ENCODE assay signal across 17 cellular contexts in the genomic region with DNA sequence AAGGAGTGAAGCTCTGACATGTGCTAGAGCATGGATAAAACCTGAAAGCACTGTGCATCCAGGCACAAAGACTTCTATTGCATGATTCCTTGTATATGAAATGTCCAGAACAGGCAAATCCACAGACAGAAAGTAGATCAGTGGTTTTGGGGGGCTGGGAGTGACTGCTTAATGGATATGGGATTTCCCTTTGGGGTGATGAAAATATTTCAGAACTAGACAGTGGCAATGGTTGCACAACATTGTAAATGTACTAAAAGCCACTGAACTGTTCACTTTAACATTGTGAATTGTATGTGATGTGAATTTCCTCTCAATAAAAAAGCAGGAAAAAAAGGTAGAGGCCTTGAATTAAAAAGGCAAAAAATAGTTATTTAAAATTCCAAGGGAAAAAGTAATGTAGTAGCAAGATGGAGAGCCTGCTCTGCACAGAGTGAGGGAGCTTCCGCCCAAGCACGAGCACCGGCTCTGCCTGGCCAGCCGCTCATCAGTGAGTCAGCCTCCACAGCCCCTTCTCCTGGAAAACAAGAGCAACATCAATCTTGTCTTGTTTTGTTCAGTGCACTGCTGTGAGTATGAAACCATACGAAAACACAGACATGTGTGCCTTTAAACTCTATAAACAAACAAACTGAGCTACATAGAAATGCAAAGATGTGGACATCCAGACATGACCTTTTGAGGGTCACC.
DNase-seq lines count a peak whose midpoint lies in the region; ATAC-seq, FAIRE-seq and TF ChIP-seq lines count a peak whose summit lies in the region.
"Had no signal": no experiment of that assay in that cellular context is flagged by ENCODE, and none has a peak within 500 bp of the region (broad histone marks: within the 10 kb centered on the region; RNA-seq: fewer than 3 reads in every experiment).

No MANE protein-coding gene starts in this region.

- no peaks in the 10 kb centered on the region for H4K20me1 ChIP-seq in IMR-90 (ENCODE audit: insufficient read depth, low read length)
- H4K20me1 ChIP-seq in keratinocyte (ENCODE audit: control insufficient read depth, extremely low read depth, insufficient read depth, low read length), result no peaks in the 10 kb centered on the region

- no peak overlapping the region for H4K8ac ChIP-seq in IMR-90 (ENCODE audit: low read depth in 2 of 2, low read length in 2 of 2)

- peak overlapping the region; percentile 23; the same call in 1 of the 2 replicates for H3K18ac ChIP-seq in IMR-90 (ENCODE audit: low read depth, low read length)

- no peaks in the 10 kb centered on the region for H3K4me1 Mint-ChIP-seq in T-helper 17 cell
- H3K4me1 Mint-ChIP-seq: activated naive CD8-positive, alpha-beta T cell treated with anti-CD3 and anti-CD28 coated beads, Interleukin-2, amount 10 ng/mL, durations not matched to agents 7 days and 5 days had no signal

- H3K27me3 Mint-ChIP-seq in T-helper 17 cell, result peaks cover 59% of the 10 kb centered on the region

- H2AFZ ChIP-seq in IMR-90 (replicated peaks; ENCODE audit: low read length, poor library complexity) (peak overlapping the region; percentile 28), keratinocyte (ENCODE audit: control insufficient read depth, low read length) (no peak overlapping the region)
- H2AFZ ChIP-seq: PC-9 had no signal

- FAIRE-seq in keratinocyte (lab: Jason Lieb, UNC), result peak; percentile 93
- FAIRE-seq: GM12878 had no signal

- H3K27ac Mint-ChIP-seq in T-helper 17 cell, result no peak overlapping the region
- H3K27ac Mint-ChIP-seq: activated naive CD8-positive, alpha-beta T cell treated with anti-CD3 and anti-CD28 coated beads, Interleukin-2, amount 10 ng/mL, durations not matched to agents 7 days and 5 days; dendritic cell treated with granulocyte-macrophage colony-stimulating factor and Interleukin-4, amounts not matched to agents 40 ng/mL and 50 ng/mL, for 4 days; progenitor cell of endocrine pancreas had no signal

- H4K91ac ChIP-seq in IMR-90 (ENCODE audit: insufficient read depth, low read depth, low read length), result no peak overlapping the region

- no peak overlapping the region for H2BK20ac ChIP-seq in IMR-90 (ENCODE audit: low read depth, low read length)

- no peak overlapping the region for H3K4me3 Mint-ChIP-seq in T-helper 17 cell
- H3K4me3 Mint-ChIP-seq: activated naive CD8-positive, alpha-beta T cell treated with anti-CD3 and anti-CD28 coated beads, Interleukin-2, amount 10 ng/mL, durations not matched to agents 7 days and 5 days; dendritic cell treated with granulocyte-macrophage colony-stimulating factor and Interleukin-4, amounts not matched to agents 40 ng/mL and 50 ng/mL, for 4 days had no signal

- ATAC-seq in IMR-90 (ENCODE audit: low read depth) (peak; percentile 95), T-helper 17 cell (no peak)
- ATAC-seq: GM12878 had no signal

- peaks cover 2% of the 10 kb centered on the region; the same call in 1 of the 2 replicates for H3K4me1 ChIP-seq in IMR-90 (ENCODE audit: control insufficient read depth, insufficient read depth, low read length)
- H3K4me1 ChIP-seq in keratinocyte (ENCODE audit: control insufficient read depth, extremely low read depth, insufficient read depth, low read length), result peaks cover 10% of the 10 kb centered on the region
- no peaks in the 10 kb centered on the region for H3K4me1 ChIP-seq in effector memory CD4-positive, alpha-beta T cell (ENCODE audit: control insufficient read depth, insufficient read depth, low read length, poor library complexity, severe bottlenecking)
- no peaks in the 10 kb centered on the region for H3K4me1 ChIP-seq in right atrium auricular region
- H3K4me1 ChIP-seq: tibial nerve had no signal

- H3K9me1 ChIP-seq in IMR-90 (ENCODE audit: insufficient read depth, low read length) (no peaks in the 10 kb centered on the region), keratinocyte (ENCODE audit: control insufficient read depth, extremely low read depth, insufficient read depth, low read length) (no peaks in the 10 kb centered on the region)

- H3K4me3 ChIP-seq in IMR-90 (ENCODE audit: insufficient read depth, low read depth, low read length) (no peak overlapping the region), brain microvascular endothelial cell (ENCODE audit: low read depth, low read length) (no peak overlapping the region), keratinocyte (ENCODE audit: control insufficient read depth in 2 of 3, extremely low read depth in 1 of 3, insufficient read depth in 2 of 3, low read depth in 1 of 3, low read length in 3 of 3) (no peak overlapping the region), right atrium auricular region (no peak overlapping the region)
- no peak overlapping the region for H3K4me3 ChIP-seq in effector memory CD4-positive, alpha-beta T cell (ENCODE audit: insufficient read depth, low read depth, low read length, poor library complexity, severe bottlenecking)
- H3K4me3 ChIP-seq: GM12878, PC-9, tibial nerve had no signal

- dilution Hi-C loops in IMR-90 (cut with HindIII; ENCODE audit: low sequenced_read_pairs, unreplicated experiment), result no loop called here
- dilution Hi-C loops in keratinocyte (cut with MboI; ENCODE audit: extremely low pct_ligation_motif_present, low sequenced_read_pairs), result no loop called here

- H3K27ac ChIP-seq in IMR-90 (ENCODE audit: insufficient read depth, low read length) (no peak overlapping the region), brain microvascular endothelial cell (no peak overlapping the region), keratinocyte (ENCODE audit: control insufficient read depth, insufficient read depth, low read length) (no peak overlapping the region), right atrium auricular region (no peak overlapping the region)
- H3K27ac ChIP-seq in effector memory CD4-positive, alpha-beta T cell (ENCODE audit: insufficient read depth, low read length, poor library complexity, severe bottlenecking), result no peak overlapping the region
- H3K27ac ChIP-seq: PC-9, tibial nerve had no signal

- H3K9ac ChIP-seq in IMR-90 (ENCODE audit: low read depth, low read length) (no peak overlapping the region), keratinocyte (ENCODE audit: control insufficient read depth, extremely low read depth, insufficient read depth, low read length) (no peak overlapping the region)

- H3K4me2 ChIP-seq in IMR-90 (ENCODE audit: low read depth, low read length) (no peak overlapping the region), keratinocyte (ENCODE audit: control insufficient read depth, extremely low read depth, insufficient read depth, low read depth, low read length) (no peak overlapping the region)
- H3K4me2 ChIP-seq: PC-9 had no signal

- peak; percentile 22; the same call in 1 of the 2 replicates for TF ChIP-seq RAD21 in IMR-90 (IDR thresholded peaks at IDR 0.05; ENCODE audit: low read length)

- no peak overlapping the region for H3K14ac ChIP-seq in IMR-90 (replicated peaks; ENCODE audit: low read depth, low read length)

- no peak overlapping the region for H4K5ac ChIP-seq in IMR-90 (ENCODE audit: low read depth, low read length)

- CTCF ChIA-PET in IMR-90 (lab: Yijun Ruan, JAX), result no interaction called here

- no peak overlapping the region for H2BK5ac ChIP-seq in IMR-90 (ENCODE audit: low read depth, low read length, poor library complexity, severe bottlenecking)

- in situ Hi-C loops in IMR-90 (cut with MboI; ENCODE audit: low sequenced_read_pairs), result no loop called here
- in situ Hi-C loops in brain microvascular endothelial cell (cut with HindIII; ENCODE audit: low pct_ligation_motif_present, low sequenced_read_pairs), result no loop called here

- DNase-seq in AG08396 (ENCODE audit: low spot score), result peak; percentile 45
- DNase-seq in IMR-90, result peak; percentile 85
- DNase-seq in brain microvascular endothelial cell, result peak; percentile 68
- DNase-seq in keratinocyte (ENCODE audit: low read depth, low spot score), result no peak
- DNase-seq in effector memory CD4-positive, alpha-beta T cell, result no peak
- DNase-seq in T-helper 17 cell, result no peak
- no peak for DNase-seq in right atrium auricular region (ENCODE audit: low spot score)
- DNase-seq in retina, result no peak
- DNase-seq: activated naive CD8-positive, alpha-beta T cell treated with anti-CD3 and anti-CD28 coated beads, Interleukin-2, amount 10 ng/mL, durations not matched to agents 7 days and 5 days; NCI-H1417 treated with DMSO at 0.1 percent for 48 hours; NCI-H510A treated with DMSO at 0.1 percent for 48 hours; PC-9; SW 1271 had no signal

- H3K9me3 ChIP-seq in IMR-90 (ENCODE audit: control insufficient read depth, insufficient read depth, low read length) (no peaks in the 10 kb centered on the region), keratinocyte (ENCODE audit: control insufficient read depth, low read depth, low read length) (no peaks in the 10 kb centered on the region), T-helper 17 cell (ENCODE audit: control insufficient read depth, low read length, poor library complexity, severe bottlenecking) (no peaks in the 10 kb centered on the region), right atrium auricular region (peaks cover 0 to 8% of the 10 kb centered on the region in 2 donors)
- H3K9me3 ChIP-seq in effector memory CD4-positive, alpha-beta T cell (ENCODE audit: control insufficient read depth, low read length), result no peaks in the 10 kb centered on the region
- H3K9me3 ChIP-seq: tibial nerve had no signal

- POLR2A ChIA-PET in IMR-90 (lab: Charles Lee; ENCODE audit: unreplicated experiment), result no interaction called here

- no peak overlapping the region for H2BK15ac ChIP-seq in IMR-90 (ENCODE audit: low read depth, low read length)

- no peak overlapping the region for H3K56ac ChIP-seq in IMR-90 (ENCODE audit: extremely low read depth, insufficient read depth, low read length)

- H3K27me3 ChIP-seq in IMR-90 (ENCODE audit: control insufficient read depth, insufficient read depth, low read length) (no peaks in the 10 kb centered on the region), brain microvascular endothelial cell (replicated peaks) (no peaks in the 10 kb centered on the region), keratinocyte (ENCODE audit: control insufficient read depth, extremely low read depth, insufficient read depth, low read length) (no peaks in the 10 kb centered on the region), right atrium auricular region (no peaks in the 10 kb centered on the region)
- H3K27me3 ChIP-seq in effector memory CD4-positive, alpha-beta T cell (replicated peaks; ENCODE audit: control insufficient read depth, insufficient read depth, low read length, poor library complexity, severe bottlenecking), result no peaks in the 10 kb centered on the region
- H3K27me3 ChIP-seq: tibial nerve had no signal

- no peak overlapping the region for H3K4ac ChIP-seq in IMR-90 (ENCODE audit: low read depth, low read length)

- no peak overlapping the region for H2AK5ac ChIP-seq in IMR-90 (ENCODE audit: low read depth, low read length)

- no peaks in the 10 kb centered on the region for H3K79me1 ChIP-seq in IMR-90 (ENCODE audit: low read depth in 1 of 2, low read length in 2 of 2)

- intact Hi-C loops in IMR-90 (cut with micrococcal nuclease), result loop anchor here (5.0 kb wide), 1 partner anchor 371 kb away; no protein-coding TSS in a partner anchor

- no peak overlapping the region for H2BK120ac ChIP-seq in IMR-90 (ENCODE audit: low read depth, low read length)

- H2AK9ac ChIP-seq in IMR-90 (replicated peaks; ENCODE audit: low read depth, low read length, poor library complexity), result no peak overlapping the region

- no peak overlapping the region for H3K23ac ChIP-seq in IMR-90 (ENCODE audit: low read depth, low read length)

- no peaks in the 10 kb centered on the region for H3K79me2 ChIP-seq in keratinocyte (ENCODE audit: control insufficient read depth, insufficient read depth, low read length)

- no TSS peak for BruUV-seq in IMR-90 (replicated peaks; lab: Mats Ljungman, UMichigan)

- TF ChIP-seq POLR2A in IMR-90 (IDR thresholded peaks at IDR 0.05; ENCODE audit: low read depth, low read length), result no peak

- no peak for TF ChIP-seq CTCF in IMR-90 (conservative IDR thresholded peaks at IDR 0.05; ENCODE audit: low read depth, low read length)
- no peak for TF ChIP-seq CTCF in brain microvascular endothelial cell (IDR thresholded peaks at IDR 0.05; ENCODE audit: low read depth, low read length, missing control alignments)
- peak in 1 of 3 experiments; percentile 45 for TF ChIP-seq CTCF in keratinocyte (optimal IDR thresholded peaks at IDR 0.05 in 1 of 3, IDR thresholded peaks at IDR 0.05 in 1 of 3, conservative IDR thresholded peaks at IDR 0.05 in 1 of 3; ENCODE audit: extremely low read depth in 1 of 3, insufficient read depth in 2 of 3, low read length in 3 of 3)
- no peak for TF ChIP-seq CTCF in right atrium auricular region (IDR thresholded peaks at IDR 0.05)

- no peaks in the 10 kb centered on the region for H3K36me3 ChIP-seq in IMR-90 (ENCODE audit: control insufficient read depth, insufficient read depth, low read length)
- H3K36me3 ChIP-seq in brain microvascular endothelial cell (replicated peaks), result no peaks in the 10 kb centered on the region
- H3K36me3 ChIP-seq in keratinocyte (ENCODE audit: control insufficient read depth in 2 of 2, extremely low read depth in 1 of 2, insufficient read depth in 2 of 2, low read length in 2 of 2), result no peaks in the 10 kb centered on the region
- H3K36me3 ChIP-seq in effector memory CD4-positive, alpha-beta T cell (ENCODE audit: control insufficient read depth, insufficient read depth, low read length), result no peaks in the 10 kb centered on the region
- no peaks in the 10 kb centered on the region for H3K36me3 ChIP-seq in right atrium auricular region
- H3K36me3 ChIP-seq: tibial nerve had no signal

- WGBS in IMR-90 (ENCODE audit: extremely low coverage in 2 of 2, insufficient read length in 1 of 2), 2 experiments, result no CpG with 5 or more reads among the region's 5 CpGs

- H3K36me3 Mint-ChIP-seq in T-helper 17 cell (ENCODE audit: low read depth), result no peaks in the 10 kb centered on the region
- H3K36me3 Mint-ChIP-seq: activated naive CD8-positive, alpha-beta T cell treated with anti-CD3 and anti-CD28 coated beads, Interleukin-2, amount 10 ng/mL, durations not matched to agents 7 days and 5 days had no signal

Comparison
In these comparisons a context has a peak if more than half of its experiments do, and no peak if none do; other contexts are left out.
1. DNase-seq: peak in AG08396 (single experiment), IMR-90 (single experiment) and brain microvascular endothelial cell (single experiment); none in keratinocyte (single experiment), effector memory CD4-positive, alpha-beta T cell (0 of 3), T-helper 17 cell (0 of 3), right atrium auricular region (single experiment) and retina (single experiment).